Comparison of ENCODE assay signal across 9 cellular contexts in genomic region chr13:22927008-22927393, GRCh38.
DNase-seq lines count a peak whose midpoint lies in the region; ATAC-seq and TF ChIP-seq lines count a peak whose summit lies in the region.
"Had no signal": no experiment of that assay in that cellular context is flagged by ENCODE, and none has a peak within 500 bp of the region (broad histone marks: within the 10 kb centered on the region; RNA-seq: fewer than 3 reads in every experiment).

No MANE protein-coding gene starts in this region.

- no peaks in the 10 kb centered on the region for H3K79me1 ChIP-seq in mesendoderm (ENCODE audit: low read length)

- peaks cover 0 to 12% (median 0%) of the 10 kb centered on the region in 45 donors for H3K27me3 ChIP-seq in dorsolateral prefrontal cortex
- H3K27me3 ChIP-seq in mesendoderm (ENCODE audit: insufficient read depth, low read length, poor library complexity): no peaks in the 10 kb centered on the region
- H3K27me3 ChIP-seq in tibial artery: peaks cover 0 to 8% of the 10 kb centered on the region in 2 donors
- H3K27me3 ChIP-seq in effector memory CD4-positive, alpha-beta T cell (replicated peaks; ENCODE audit: control insufficient read depth, insufficient read depth, low read length, poor library complexity, severe bottlenecking): no peaks in the 10 kb centered on the region

- H4K5ac ChIP-seq in mesendoderm (ENCODE audit: low read length): no peak overlapping the region

- no peak overlapping the region for H2BK15ac ChIP-seq in mesendoderm (replicated peaks; ENCODE audit: low read depth)

- no peak overlapping the region for H2BK5ac ChIP-seq in mesendoderm (ENCODE audit: low read length)

- H3K9ac ChIP-seq in mesendoderm (ENCODE audit: low read length): peak overlapping the region; percentile 67

- peak; percentile 78 for ATAC-seq in HG02642 (IDR thresholded peaks at IDR 0.05; ENCODE audit: poor library complexity, unreplicated experiment)
- ATAC-seq: SK-N-SH treated with all-trans-retinoic acid at 6 μM for 48 hours had no signal

- no peak for DNase-seq in dorsolateral prefrontal cortex
- DNase-seq in mesendoderm: no peak
- DNase-seq in tibial artery: no peak
- DNase-seq in activated effector memory CD4-positive, alpha-beta T cell treated with Interleukin-2 at 50 U/mL for 16 hours: no peak
- DNase-seq in effector memory CD4-positive, alpha-beta T cell: no peak
- no peak for DNase-seq in putamen (ENCODE audit: low spot score)
- DNase-seq: NCI-H2107 had no signal

- H3K79me2 ChIP-seq in mesendoderm (ENCODE audit: control insufficient read depth, insufficient read depth, low read length): no peaks in the 10 kb centered on the region

- no peak overlapping the region for H3K23ac ChIP-seq in mesendoderm (ENCODE audit: low read length)

- no peak for TF ChIP-seq CTCF in dorsolateral prefrontal cortex (IDR thresholded peaks at IDR 0.05 in 54 of 56, conservative IDR thresholded peaks at IDR 0.05 in 2 of 56; ENCODE audit: low read depth in 1 of 56, partially characterized antibody in 56 of 56)
- no peak for TF ChIP-seq CTCF in tibial artery (IDR thresholded peaks at IDR 0.05)

- no peaks in the 10 kb centered on the region for H3K4me1 ChIP-seq in mesendoderm (ENCODE audit: control insufficient read depth, low read depth, low read length)
- no peaks in the 10 kb centered on the region for H3K4me1 ChIP-seq in tibial artery
- peaks cover 2% of the 10 kb centered on the region for H3K4me1 ChIP-seq in effector memory CD4-positive, alpha-beta T cell (ENCODE audit: control insufficient read depth, insufficient read depth, low read length, poor library complexity, severe bottlenecking)

- no peak overlapping the region for H3K4ac ChIP-seq in mesendoderm (ENCODE audit: low read depth, low read length)

- H3K4me3 ChIP-seq in dorsolateral prefrontal cortex: peak overlapping the region in 48 of 59 donors; percentile 2 to 62 (median 42)
- H3K4me3 ChIP-seq in mesendoderm (ENCODE audit: low read length): peak overlapping the region; percentile 29
- H3K4me3 ChIP-seq in tibial artery: peak overlapping the region; percentile 34 to 44
- no peak overlapping the region for H3K4me3 ChIP-seq in effector memory CD4-positive, alpha-beta T cell (ENCODE audit: insufficient read depth, low read depth, low read length, poor library complexity, severe bottlenecking)

- no peak overlapping the region for H4K8ac ChIP-seq in mesendoderm (ENCODE audit: low read depth, low read length)

- no peaks in the 10 kb centered on the region for H3K36me3 ChIP-seq in mesendoderm (ENCODE audit: control insufficient read depth, insufficient read depth, low read length)
- no peaks in the 10 kb centered on the region for H3K36me3 ChIP-seq in tibial artery
- no peaks in the 10 kb centered on the region for H3K36me3 ChIP-seq in effector memory CD4-positive, alpha-beta T cell (ENCODE audit: control insufficient read depth, insufficient read depth, low read length)

- H2BK120ac ChIP-seq in mesendoderm (ENCODE audit: low read depth, low read length): no peak overlapping the region

- no peaks in the 10 kb centered on the region for H3K9me3 ChIP-seq in tibial artery
- no peaks in the 10 kb centered on the region for H3K9me3 ChIP-seq in effector memory CD4-positive, alpha-beta T cell (ENCODE audit: control insufficient read depth, low read length)

- peak overlapping the region; percentile 71 for H3K56ac ChIP-seq in mesendoderm (ENCODE audit: low read length)

- H3K27ac ChIP-seq in dorsolateral prefrontal cortex (no peak overlapping the region), mesendoderm (ENCODE audit: low read depth, low read length) (no peak overlapping the region), tibial artery (no peak overlapping the region)
- no peak overlapping the region for H3K27ac ChIP-seq in effector memory CD4-positive, alpha-beta T cell (ENCODE audit: insufficient read depth, low read length, poor library complexity, severe bottlenecking)

- no peak overlapping the region for H3K18ac ChIP-seq in mesendoderm (ENCODE audit: low read length)

- WGBS in mesendoderm (ENCODE audit: extremely low coverage, insufficient coverage, low lambda C conversion rate): no CpG with 5 or more reads among the region's 28 CpGs

- no peak overlapping the region for H2AK5ac ChIP-seq in mesendoderm (ENCODE audit: low read length)

- H3K4me2 ChIP-seq in mesendoderm (ENCODE audit: low read length): peak overlapping the region; percentile 13

- intact Hi-C loops in dorsolateral prefrontal cortex (cut with DNase I) (no loop called here), tibial artery (cut with DNase I; ENCODE audit: low total_unique reads) (no loop called here)
